Comparison of ENCODE assay signal across 15 cellular contexts in genomic region chr3:113676252-113676651, GRCh38.
"Had no signal": no experiment of that assay in that cellular context is flagged by ENCODE, and none has a peak within 500 bp of the region (broad histone marks: within the 10 kb centered on the region; RNA-seq: fewer than 3 reads in every experiment).

No MANE protein-coding gene starts in this region.

- ATAC-seq: left ventricle myocardium superior had no signal

- H3K27ac Mint-ChIP-seq: endodermal cell; T-helper 2 cell treated with Interferon-gamma antibody and Interleukin-4, amounts not matched to agents 5 μg/mL and 100 μg/mL, for 36 hours had no signal

- H3K4me1 Mint-ChIP-seq: endodermal cell had no signal

- H3K27ac ChIP-seq: right atrium auricular region, upper lobe of left lung had no signal

- H3K27me3 Mint-ChIP-seq: activated naive CD8-positive, alpha-beta T cell had no signal

- H3K4me3 Mint-ChIP-seq: activated naive CD8-positive, alpha-beta T cell; endodermal cell; T-helper 2 cell treated with Interferon-gamma antibody and Interleukin-4, amounts not matched to agents 5 μg/mL and 100 μg/mL, for 36 hours had no signal

- H3K9me3 Mint-ChIP-seq: endodermal cell; T-helper 2 cell treated with Interferon-gamma antibody and Interleukin-4, amounts not matched to agents 5 μg/mL and 100 μg/mL, for 36 hours had no signal

- H3K4me3 ChIP-seq: right atrium auricular region, skin epidermis, upper lobe of left lung had no signal

- H3K27me3 ChIP-seq: right atrium auricular region, upper lobe of left lung had no signal

- H3K4me1 ChIP-seq: right atrium auricular region, upper lobe of left lung had no signal

- H3K9me3 ChIP-seq: right atrium auricular region, upper lobe of left lung had no signal

- DNase-seq: activated CD4-positive, alpha-beta T cell treated with anti-CD3 and anti-CD28 coated beads for 4 hours; activated effector memory CD4-positive, alpha-beta T cell treated with Interleukin-2 at 50 U/mL for 16 hours; activated T-cell treated with anti-CD3 and anti-CD28 coated beads for 4 hours; anterior cingulate cortex; cerebellar nuclear complex; dermis blood vessel endothelial cell; endodermal cell; hippocampal formation; left ventricle myocardium superior; stimulated activated naive CD4-positive, alpha-beta T cell; upper lobe of left lung had no signal
